Comparison of ENCODE assay signal across 8 cellular contexts in the genomic region with DNA sequence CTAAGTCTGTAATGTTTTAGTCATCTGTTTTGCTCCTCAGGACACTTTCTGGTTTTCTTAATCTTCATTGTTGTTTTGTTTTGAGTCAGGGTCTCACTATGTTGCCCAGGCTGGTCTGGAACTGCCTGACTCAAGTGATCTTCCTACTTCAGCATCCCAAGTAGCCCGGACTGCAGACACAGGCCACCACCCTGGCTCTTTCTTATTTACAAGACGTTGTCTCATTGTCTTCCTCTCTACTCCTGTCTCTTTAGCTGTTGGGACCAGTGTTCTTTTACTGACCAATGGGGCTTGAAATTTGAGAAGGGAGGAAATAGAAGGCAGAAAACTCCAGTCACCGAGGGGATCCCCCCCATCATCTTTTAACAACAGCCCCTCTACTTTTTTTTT. TPM values are rescaled to one million over a fixed set of nuclear protein-coding genes. Genes with fewer than 3 reads are reported as not detected.
DNase-seq lines count a peak whose midpoint lies in the region; ATAC-seq and TF ChIP-seq lines count a peak whose summit lies in the region.

No MANE protein-coding gene starts in this region.

- TF ChIP-seq CTCF in SK-N-SH (IDR thresholded peaks at IDR 0.05) (no peak), NB4 (IDR thresholded peaks at IDR 0.05; ENCODE audit: low read depth, low read length) (no peak)

- no peak for ATAC-seq in SK-N-SH treated with all-trans-retinoic acid at 6 μM for 48 hours
- ATAC-seq in stimulated activated naive B cell treated with anti-CD40 and anti-IgM and Interleukin-4, amounts not matched to agents 10 μg/mL and 1 μg/mL and 100 μg/mL, for 72 hours (replicated peaks): peak in 1 of 2 donors; percentile 4

- H2AFZ ChIP-seq in SK-N-SH (ENCODE audit: low read depth): peak overlapping the region; percentile 83

- no peaks in the 10 kb centered on the region for H3K9me2 ChIP-seq in SK-N-SH

- peak overlapping the region; percentile 50; the same call in 1 of the 2 replicates for H3K9ac ChIP-seq in SK-N-SH

- no peaks in the 10 kb centered on the region for H3F3A ChIP-seq in SK-N-SH (replicated peaks; ENCODE audit: insufficient read depth)

- H3K4me3 Mint-ChIP-seq in stimulated activated naive B cell treated with anti-CD40 and anti-IgM and Interleukin-4, amounts not matched to agents 10 μg/mL and 1 μg/mL and 100 μg/mL, for 72 hours: peak overlapping the region; percentile 88 to 92

- peak overlapping the region; percentile 70 to 75 for H3K4me3 ChIP-seq in SK-N-SH (ENCODE audit: low read depth in 2 of 2, low read length in 1 of 2)
- peak overlapping the region; percentile 83 for H3K4me3 ChIP-seq in NB4 (ENCODE audit: low read depth, low read length)

- 71% methylated on average over 3 of the region's 3 CpGs for WGBS in SK-N-SH (ENCODE audit: low lambda C conversion rate)

- H3K27ac ChIP-seq in SK-N-SH (ENCODE audit: low read depth in 2 of 2, low read length in 1 of 2) (peak overlapping the region in 1 of 2 experiments; percentile 70; a peak in 1 of 4 replicates), epithelial cell of prostate (peak overlapping the region; percentile 68)

- no peaks in the 10 kb centered on the region for H3K9me3 Mint-ChIP-seq in stimulated activated naive B cell treated with anti-CD40 and anti-IgM and Interleukin-4, amounts not matched to agents 10 μg/mL and 1 μg/mL and 100 μg/mL, for 72 hours

- H3K9me3 ChIP-seq in SK-N-SH: no peaks in the 10 kb centered on the region

- peaks cover 26 to 27% of the 10 kb centered on the region in 2 donors for H3K36me3 Mint-ChIP-seq in stimulated activated naive B cell treated with anti-CD40 and anti-IgM and Interleukin-4, amounts not matched to agents 10 μg/mL and 1 μg/mL and 100 μg/mL, for 72 hours

- peak overlapping the region; percentile 73 for H3K4me2 ChIP-seq in SK-N-SH

- H3K36me3 ChIP-seq in SK-N-SH (replicated peaks in 1 of 2; ENCODE audit: control insufficient read depth in 1 of 2, insufficient read depth in 2 of 2, low read length in 1 of 2): no peaks in the 10 kb centered on the region

- no peaks in the 10 kb centered on the region for H3K27me3 ChIP-seq in SK-N-SH (ENCODE audit: insufficient read depth)

- peaks cover 5 to 12% of the 10 kb centered on the region in 2 experiments; a peak in 3 of 4 replicates for H3K4me1 ChIP-seq in SK-N-SH (ENCODE audit: control insufficient read depth in 1 of 2, insufficient read depth in 2 of 2, low read depth in 1 of 2, low read length in 1 of 2)

- H4K20me1 ChIP-seq in SK-N-SH (ENCODE audit: insufficient read depth): no peaks in the 10 kb centered on the region

- H3K79me2 ChIP-seq in SK-N-SH (ENCODE audit: insufficient read depth): no peaks in the 10 kb centered on the region

- TF ChIP-seq RAD21 in SK-N-SH (IDR thresholded peaks at IDR 0.05; ENCODE audit: low read length): no peak

- peaks cover 0 to 7% of the 10 kb centered on the region in 2 donors for H3K27me3 Mint-ChIP-seq in stimulated activated naive B cell treated with anti-CD40 and anti-IgM and Interleukin-4, amounts not matched to agents 10 μg/mL and 1 μg/mL and 100 μg/mL, for 72 hours

- no peak; a peak in 1 of 4 replicates for TF ChIP-seq EP300 in SK-N-SH (IDR thresholded peaks at IDR 0.05; ENCODE audit: borderline replicate concordance in 1 of 2, low read depth in 1 of 2, low read length in 1 of 2)

- POLR2A ChIA-PET in SK-N-SH (lab: Yijun Ruan, JAX): interaction anchor here (0.9 to 2.6 kb wide), 2 partner anchors 19 kb away, joined by 4 to 13 read pairs; a partner anchor contains a TSS

- peak overlapping the region; percentile 97 for H3K27ac Mint-ChIP-seq in stimulated activated naive B cell treated with anti-CD40 and anti-IgM and Interleukin-4, amounts not matched to agents 10 μg/mL and 1 μg/mL and 100 μg/mL, for 72 hours

- CTCF ChIA-PET in SK-N-SH (lab: Yijun Ruan, JAX): interaction anchor here (0.6 to 3.0 kb wide), 15 partner anchors 12 to 1021 kb away, joined by 3 to 23 read pairs (median 4); a partner anchor contains a TSS

- DNase-seq in SK-N-SH (no peak), NB4 (ENCODE audit: low read depth) (peak; percentile 44), epithelial cell of prostate (ENCODE audit: low read depth, low spot score) (no peak), NCI-H2029 (lab: John Stamatoyannopoulos, UW) (no peak), SK-N-DZ (ENCODE audit: low spot score) (no peak), hepatic stellate cell (ENCODE audit: low spot score) (no peak)
- DNase-seq in stimulated activated naive B cell treated with anti-CD40 and anti-IgM and Interleukin-4, amounts not matched to agents 10 μg/mL and 1 μg/mL and 100 μg/mL, for 72 hours: no peak

- TF ChIP-seq POLR2A in NB4 (IDR thresholded peaks at IDR 0.05; ENCODE audit: extremely low read depth, insufficient read length): no peak

- H3K4me1 Mint-ChIP-seq in stimulated activated naive B cell treated with anti-CD40 and anti-IgM and Interleukin-4, amounts not matched to agents 10 μg/mL and 1 μg/mL and 100 μg/mL, for 72 hours: peaks cover 18 to 40% of the 10 kb centered on the region in 2 donors

TF ChIP-seq in SK-N-SH, 30 proteins besides CTCF, POLR2A, EP300 and RAD21:
- TF ChIP-seq, protein P1, sequence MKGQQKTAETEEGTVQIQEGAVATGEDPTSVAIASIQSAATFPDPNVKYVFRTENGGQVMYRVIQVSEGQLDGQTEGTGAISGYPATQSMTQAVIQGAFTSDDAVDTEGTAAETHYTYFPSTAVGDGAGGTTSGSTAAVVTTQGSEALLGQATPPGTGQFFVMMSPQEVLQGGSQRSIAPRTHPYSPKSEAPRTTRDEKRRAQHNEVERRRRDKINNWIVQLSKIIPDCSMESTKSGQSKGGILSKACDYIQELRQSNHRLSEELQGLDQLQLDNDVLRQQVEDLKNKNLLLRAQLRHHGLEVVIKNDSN (IDR thresholded peaks at IDR 0.05; ENCODE audit: borderline replicate concordance, low read depth): no peak
- TF ChIP-seq FOSL2 (IDR thresholded peaks at IDR 0.05; ENCODE audit: borderline replicate concordance, low read depth) (no peak), RXRA (IDR thresholded peaks at IDR 0.05; ENCODE audit: borderline replicate concordance, low read depth) (no peak), MEF2A (IDR thresholded peaks at IDR 0.05; ENCODE audit: borderline replicate concordance, low read depth) (no peak), GATA2 (CRISPR knock-in tag; IDR thresholded peaks at IDR 0.05) (no peak), FOXM1 (IDR thresholded peaks at IDR 0.05; ENCODE audit: low read depth) (no peak)
- TF ChIP-seq, protein P2, sequence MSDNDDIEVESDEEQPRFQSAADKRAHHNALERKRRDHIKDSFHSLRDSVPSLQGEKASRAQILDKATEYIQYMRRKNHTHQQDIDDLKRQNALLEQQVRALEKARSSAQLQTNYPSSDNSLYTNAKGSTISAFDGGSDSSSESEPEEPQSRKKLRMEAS (IDR thresholded peaks at IDR 0.05; ENCODE audit: low read depth): no peak

TF ChIP-seq in SK-N-SH treated with all-trans-retinoic acid at 6 μM for 48 hours, 23 proteins besides CTCF, POLR2A, EP300 and RAD21 (continues in another document):
- TF ChIP-seq, protein P3, sequence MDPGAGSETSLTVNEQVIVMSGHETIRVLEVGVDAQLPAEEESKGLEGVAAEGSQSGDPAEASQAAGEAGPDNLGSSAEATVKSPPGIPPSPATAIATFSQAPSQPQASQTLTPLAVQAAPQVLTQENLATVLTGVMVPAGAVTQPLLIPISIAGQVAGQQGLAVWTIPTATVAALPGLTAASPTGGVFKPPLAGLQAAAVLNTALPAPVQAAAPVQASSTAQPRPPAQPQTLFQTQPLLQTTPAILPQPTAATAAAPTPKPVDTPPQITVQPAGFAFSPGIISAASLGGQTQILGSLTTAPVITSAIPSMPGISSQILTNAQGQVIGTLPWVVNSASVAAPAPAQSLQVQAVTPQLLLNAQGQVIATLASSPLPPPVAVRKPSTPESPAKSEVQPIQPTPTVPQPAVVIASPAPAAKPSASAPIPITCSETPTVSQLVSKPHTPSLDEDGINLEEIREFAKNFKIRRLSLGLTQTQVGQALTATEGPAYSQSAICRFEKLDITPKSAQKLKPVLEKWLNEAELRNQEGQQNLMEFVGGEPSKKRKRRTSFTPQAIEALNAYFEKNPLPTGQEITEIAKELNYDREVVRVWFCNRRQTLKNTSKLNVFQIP (CRISPR knock-in tag; IDR thresholded peaks at IDR 0.05; ENCODE audit: borderline replicate concordance, low read depth): no peak
- TF ChIP-seq PPARA (CRISPR knock-in tag; IDR thresholded peaks at IDR 0.05; ENCODE audit: borderline replicate concordance) (no peak), CSDC2 (CRISPR knock-in tag; IDR thresholded peaks at IDR 0.05) (no peak), ESRRG (CRISPR knock-in tag; IDR thresholded peaks at IDR 0.05) (no peak)
- TF ChIP-seq, protein P4, sequence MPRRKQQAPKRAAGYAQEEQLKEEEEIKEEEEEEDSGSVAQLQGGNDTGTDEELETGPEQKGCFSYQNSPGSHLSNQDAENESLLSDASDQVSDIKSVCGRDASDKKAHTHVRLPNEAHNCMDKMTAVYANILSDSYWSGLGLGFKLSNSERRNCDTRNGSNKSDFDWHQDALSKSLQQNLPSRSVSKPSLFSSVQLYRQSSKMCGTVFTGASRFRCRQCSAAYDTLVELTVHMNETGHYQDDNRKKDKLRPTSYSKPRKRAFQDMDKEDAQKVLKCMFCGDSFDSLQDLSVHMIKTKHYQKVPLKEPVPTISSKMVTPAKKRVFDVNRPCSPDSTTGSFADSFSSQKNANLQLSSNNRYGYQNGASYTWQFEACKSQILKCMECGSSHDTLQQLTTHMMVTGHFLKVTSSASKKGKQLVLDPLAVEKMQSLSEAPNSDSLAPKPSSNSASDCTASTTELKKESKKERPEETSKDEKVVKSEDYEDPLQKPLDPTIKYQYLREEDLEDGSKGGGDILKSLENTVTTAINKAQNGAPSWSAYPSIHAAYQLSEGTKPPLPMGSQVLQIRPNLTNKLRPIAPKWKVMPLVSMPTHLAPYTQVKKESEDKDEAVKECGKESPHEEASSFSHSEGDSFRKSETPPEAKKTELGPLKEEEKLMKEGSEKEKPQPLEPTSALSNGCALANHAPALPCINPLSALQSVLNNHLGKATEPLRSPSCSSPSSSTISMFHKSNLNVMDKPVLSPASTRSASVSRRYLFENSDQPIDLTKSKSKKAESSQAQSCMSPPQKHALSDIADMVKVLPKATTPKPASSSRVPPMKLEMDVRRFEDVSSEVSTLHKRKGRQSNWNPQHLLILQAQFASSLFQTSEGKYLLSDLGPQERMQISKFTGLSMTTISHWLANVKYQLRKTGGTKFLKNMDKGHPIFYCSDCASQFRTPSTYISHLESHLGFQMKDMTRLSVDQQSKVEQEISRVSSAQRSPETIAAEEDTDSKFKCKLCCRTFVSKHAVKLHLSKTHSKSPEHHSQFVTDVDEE (CRISPR knock-in tag; IDR thresholded peaks at IDR 0.05): no peak

RNA-seq across cellular contexts. Expression of a gene that starts 1.2 kb away (rescaled TPM):
- 99.6 and 124 TPM in 2 replicates for polyA plus RNA-seq in SK-N-SH (2012; rRNA removed)
- polyA plus RNA-seq in SK-N-SH (2012; cell fraction: cytosol; rRNA removed): 105 and 109 TPM in 2 replicates
- polyA plus RNA-seq in SK-N-SH (2012; cell fraction: nucleus; rRNA removed): 95.1 and 141 TPM in 2 replicates
- 22.5 and 27.0 TPM in 2 replicates for polyA plus RNA-seq in SK-N-DZ (2014; cell fraction: cytosol; rRNA removed)
- 14.8 and 23.2 TPM in 2 replicates for polyA plus RNA-seq in SK-N-DZ (2014; cell fraction: nucleus; rRNA removed)

RNA-seq across cellular contexts. Expression of a gene that starts 18.2 kb away (rescaled TPM):
- 3.9 and 5.7 TPM in 2 replicates for polyA plus RNA-seq in SK-N-SH (2012; rRNA removed)
- 5.6 and 6.7 TPM in 2 replicates for polyA plus RNA-seq in SK-N-SH (2012; cell fraction: cytosol; rRNA removed)
- 5.7 and 8.1 TPM in 2 replicates for polyA plus RNA-seq in SK-N-SH (2012; cell fraction: nucleus; rRNA removed)
- 27.2 and 31.9 TPM in 2 replicates for polyA plus RNA-seq in SK-N-DZ (2014; cell fraction: cytosol; rRNA removed)
- polyA plus RNA-seq in SK-N-DZ (2014; cell fraction: nucleus; rRNA removed): 27.8 and 28.0 TPM in 2 replicates
